Comparison of ENCODE assay signal across 10 cellular contexts in genomic region chr10:71753091-71753959, GRCh38. TPM values are rescaled to one million over a fixed set of nuclear protein-coding genes. Genes with fewer than 3 reads are reported as not detected.
DNase-seq lines count a peak whose midpoint lies in the region; ATAC-seq, FAIRE-seq and TF ChIP-seq lines count a peak whose summit lies in the region.
"Had no signal": no experiment of that assay in that cellular context is flagged by ENCODE, and none has a peak within 500 bp of the region (broad histone marks: within the 10 kb centered on the region; RNA-seq: fewer than 3 reads in every experiment).

No MANE protein-coding gene starts in this region.

- WGBS in testis, 2 donors = 81 to 87% methylated on average over 15 of the region's 15 CpGs

- no peak for FAIRE-seq in frontal cortex (lab: Jason Lieb, UNC)
- no peak for FAIRE-seq in GM19239 (lab: Jason Lieb, UNC)

- intact Hi-C loops in activated CD4-positive, alpha-beta T cell treated with anti-CD3 and anti-CD28 coated beads, Interleukin-2, amount 10 ng/mL, durations not matched to agents 24 days and 14 days (cut with micrococcal nuclease) = no loop called here
- intact Hi-C loops in activated CD4-positive, alpha-beta memory T cell treated with anti-CD3 and anti-CD28 coated beads for 36 hours (cut with micrococcal nuclease) = no loop called here
- intact Hi-C loops in left colon (cut with DNase I, micrococcal nuclease) = no loop called here
- intact Hi-C loops in testis (cut with DNase I; ENCODE audit: low total_unique reads) = no loop called here

- POLR2A ChIA-PET in activated CD4-positive, alpha-beta memory T cell treated with anti-CD3 and anti-CD28 coated beads for 36 hours (lab: Charles Lee) = interaction anchor here (1.4 to 1.7 kb wide), 3 partner anchors 10 to 20 kb away, joined by 4 to 10 read pairs (median 6); partner anchors contain the start of gene VSIR

- H3K4me3 ChIP-seq in testis = no peak overlapping the region

- H3K4me1 ChIP-seq in testis = peaks cover 13% of the 10 kb centered on the region

- H3K36me3 ChIP-seq in testis (ENCODE audit: low read depth, missing control alignments) = no peaks in the 10 kb centered on the region

- DNase-seq in activated CD4-positive, alpha-beta T cell treated with anti-CD3 and anti-CD28 coated beads, Interleukin-2, amount 10 ng/mL, durations not matched to agents 24 days and 14 days = no peak
- DNase-seq in activated CD4-positive, alpha-beta T cell treated with anti-CD3 and anti-CD28 coated beads for 4 hours = no peak
- DNase-seq in activated CD4-positive, alpha-beta memory T cell treated with anti-CD3 and anti-CD28 coated beads for 36 hours = no peak
- DNase-seq in left colon = peak in 1 of 2 donors; percentile 66
- DNase-seq in testis = peak; percentile 62
- no peak for DNase-seq in frontal cortex (ENCODE audit: low spot score in 2 of 2)
- DNase-seq in cerebellar cortex (ENCODE audit: low spot score) = no peak
- no peak for DNase-seq in GM19239 (ENCODE audit: insufficient read length, low spot score)

- H3K27me3 Mint-ChIP-seq in activated CD4-positive, alpha-beta T cell treated with anti-CD3 and anti-CD28 coated beads, Interleukin-2, amount 10 ng/mL, durations not matched to agents 24 days and 14 days = no peaks in the 10 kb centered on the region
- H3K27me3 Mint-ChIP-seq in activated CD4-positive, alpha-beta memory T cell treated with anti-CD3 and anti-CD28 coated beads for 36 hours = no peaks in the 10 kb centered on the region

- TF ChIP-seq CTCF in testis (IDR thresholded peaks at IDR 0.05) = no peak

- TF ChIP-seq POLR2A in testis (IDR thresholded peaks at IDR 0.05) = no peak

- peak overlapping the region; percentile 33 for H3K4me3 Mint-ChIP-seq in activated CD4-positive, alpha-beta T cell treated with anti-CD3 and anti-CD28 coated beads, Interleukin-2, amount 10 ng/mL, durations not matched to agents 24 days and 14 days
- no peak overlapping the region for H3K4me3 Mint-ChIP-seq in activated CD4-positive, alpha-beta memory T cell treated with anti-CD3 and anti-CD28 coated beads for 36 hours

- H3K4me1 Mint-ChIP-seq in activated CD4-positive, alpha-beta T cell treated with anti-CD3 and anti-CD28 coated beads, Interleukin-2, amount 10 ng/mL, durations not matched to agents 24 days and 14 days = peaks cover 84% of the 10 kb centered on the region
- H3K4me1 Mint-ChIP-seq in activated CD4-positive, alpha-beta memory T cell treated with anti-CD3 and anti-CD28 coated beads for 36 hours (ENCODE audit: low read depth) = peaks cover 95% of the 10 kb centered on the region

- peak overlapping the region; percentile 89 for H3K27ac Mint-ChIP-seq in activated CD4-positive, alpha-beta T cell treated with anti-CD3 and anti-CD28 coated beads, Interleukin-2, amount 10 ng/mL, durations not matched to agents 24 days and 14 days
- peak overlapping the region; percentile 89 for H3K27ac Mint-ChIP-seq in activated CD4-positive, alpha-beta memory T cell treated with anti-CD3 and anti-CD28 coated beads for 36 hours

- H3K9me3 ChIP-seq in testis = no peaks in the 10 kb centered on the region

- CTCF ChIA-PET in activated CD4-positive, alpha-beta memory T cell treated with anti-CD3 and anti-CD28 coated beads for 36 hours (lab: Charles Lee) = interaction anchor here (0.9 to 1.8 kb wide), 5 partner anchors 17 to 45 kb away, joined by 3 to 9 read pairs (median 5); partner anchors contain the start of gene VSIR

- no peaks in the 10 kb centered on the region for H3K27me3 ChIP-seq in testis

- no peak overlapping the region for H3K27ac ChIP-seq in testis

- no peaks in the 10 kb centered on the region for H3K9me3 Mint-ChIP-seq in activated CD4-positive, alpha-beta T cell treated with anti-CD3 and anti-CD28 coated beads, Interleukin-2, amount 10 ng/mL, durations not matched to agents 24 days and 14 days
- H3K9me3 Mint-ChIP-seq in activated CD4-positive, alpha-beta memory T cell treated with anti-CD3 and anti-CD28 coated beads for 36 hours = no peaks in the 10 kb centered on the region

- peak; percentile 21 for ATAC-seq in left colon

- peaks cover 67% of the 10 kb centered on the region for H3K36me3 Mint-ChIP-seq in activated CD4-positive, alpha-beta T cell treated with anti-CD3 and anti-CD28 coated beads, Interleukin-2, amount 10 ng/mL, durations not matched to agents 24 days and 14 days (ENCODE audit: low read depth)
- peaks cover 64% of the 10 kb centered on the region for H3K36me3 Mint-ChIP-seq in activated CD4-positive, alpha-beta memory T cell treated with anti-CD3 and anti-CD28 coated beads for 36 hours

RNA-seq across cellular contexts. Expression of gene VSIR, which starts 20.0 kb away (rescaled TPM):
- total RNA-seq in activated CD4-positive, alpha-beta T cell treated with anti-CD3 and anti-CD28 coated beads, Interleukin-2, amount 10 ng/mL, durations not matched to agents 24 days and 14 days = 125 and 131 TPM in 2 replicates
- 100 to 1,000 TPM; 112 TPM for total RNA-seq in activated CD4-positive, alpha-beta memory T cell treated with anti-CD3 and anti-CD28 coated beads for 36 hours
- 10 to 100 TPM; 50.5 to 76.7 TPM for total RNA-seq in left colon
- total RNA-seq in testis = 10 to 100 TPM; 26.1 to 54.6 TPM
- 54.4 TPM for polyA plus RNA-seq in testis (ENCODE audit: insufficient read depth, low read depth, low replicate concordance)
- total RNA-seq in frontal cortex = 2.0 TPM

RNA-seq across cellular contexts. Expression of gene C10orf105, which starts 33.7 kb away (rescaled TPM):
- 0.26 and 0.33 TPM in 2 replicates for total RNA-seq in activated CD4-positive, alpha-beta T cell treated with anti-CD3 and anti-CD28 coated beads, Interleukin-2, amount 10 ng/mL, durations not matched to agents 24 days and 14 days
- under 1 TPM; 0.63 to 0.76 TPM for total RNA-seq in activated CD4-positive, alpha-beta memory T cell treated with anti-CD3 and anti-CD28 coated beads for 36 hours
- total RNA-seq in left colon (under 1 TPM in 1 of 2 donors, not detected in 1; 0.08 TPM), testis (under 1 TPM; 0.47 to 0.87 TPM), frontal cortex (not detected)
- polyA plus RNA-seq in testis (ENCODE audit: insufficient read depth, low read depth, low replicate concordance) = 1.7 TPM
- total RNA-seq: osteocyte had no signal
- polyA plus RNA-seq: AG04450 had no signal
